Comparison of ENCODE assay signal across 17 cellular contexts in the genomic region with DNA sequence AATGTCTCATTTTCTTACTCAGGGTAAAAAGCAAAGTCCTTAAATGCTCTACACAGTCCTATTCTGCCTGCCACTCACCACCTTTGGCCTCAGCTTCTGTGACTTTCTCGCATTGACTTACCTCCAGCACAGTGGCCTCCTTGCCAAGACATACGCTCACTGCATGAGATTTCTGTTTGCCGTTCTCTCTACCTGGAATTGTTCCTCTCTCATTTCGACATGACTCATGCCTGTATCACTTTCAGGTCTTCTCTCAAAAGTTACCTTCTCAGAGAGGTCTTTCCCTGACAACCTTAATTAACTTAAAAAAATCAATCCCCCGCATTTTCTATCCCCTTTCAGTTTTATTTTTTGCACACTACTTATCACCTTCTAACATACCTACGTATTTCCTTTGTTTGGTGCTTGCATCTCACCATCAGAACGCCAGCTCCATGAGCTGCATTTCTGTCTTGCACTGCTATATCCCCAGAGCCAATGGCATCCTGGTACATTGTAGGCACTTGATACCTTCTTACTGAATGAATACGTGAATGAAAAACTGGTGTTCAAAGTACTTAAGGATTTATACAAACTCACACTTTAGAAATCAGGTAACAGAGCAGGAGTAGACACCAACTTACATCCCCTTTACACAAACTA. TPM values are rescaled to one million over a fixed set of nuclear protein-coding genes. Genes with fewer than 3 reads are reported as not detected.
DNase-seq lines count a peak whose midpoint lies in the region; ATAC-seq lines count a peak whose summit lies in the region.
"Had no signal": no experiment of that assay in that cellular context is flagged by ENCODE, and none has a peak within 500 bp of the region (broad histone marks: within the 10 kb centered on the region; RNA-seq: fewer than 3 reads in every experiment).

No MANE protein-coding gene starts in this region.

- H3K4me1 Mint-ChIP-seq in activated CD4-positive, alpha-beta T cell treated with anti-CD3 and anti-CD28 coated beads for 36 hours: peaks cover 7% of the 10 kb centered on the region
- H3K4me1 Mint-ChIP-seq in central memory CD8-positive, alpha-beta T cell: no peaks in the 10 kb centered on the region
- H3K4me1 Mint-ChIP-seq: naive thymus-derived CD4-positive, alpha-beta T cell had no signal

- H3K36me3 Mint-ChIP-seq in activated CD4-positive, alpha-beta T cell treated with anti-CD3 and anti-CD28 coated beads for 36 hours (ENCODE audit: low read depth): no peaks in the 10 kb centered on the region
- H3K36me3 Mint-ChIP-seq in central memory CD8-positive, alpha-beta T cell (ENCODE audit: insufficient read depth): no peaks in the 10 kb centered on the region
- H3K36me3 Mint-ChIP-seq: naive thymus-derived CD4-positive, alpha-beta T cell had no signal

- no peaks in the 10 kb centered on the region for H3K27me3 Mint-ChIP-seq in activated CD4-positive, alpha-beta T cell treated with anti-CD3 and anti-CD28 coated beads for 36 hours
- H3K27me3 Mint-ChIP-seq in central memory CD8-positive, alpha-beta T cell: no peaks in the 10 kb centered on the region
- H3K27me3 Mint-ChIP-seq: naive thymus-derived CD4-positive, alpha-beta T cell had no signal

- POLR2A ChIA-PET in activated CD4-positive, alpha-beta T cell treated with anti-CD3 and anti-CD28 coated beads for 36 hours (lab: Charles Lee): no interaction called here

- intact Hi-C loops in activated CD4-positive, alpha-beta T cell treated with anti-CD3 and anti-CD28 coated beads for 36 hours (cut with DNase I, micrococcal nuclease): no loop called here

- no peak overlapping the region for H3K4me3 Mint-ChIP-seq in activated CD4-positive, alpha-beta T cell treated with anti-CD3 and anti-CD28 coated beads for 36 hours
- peak overlapping the region; percentile 1 for H3K4me3 Mint-ChIP-seq in central memory CD8-positive, alpha-beta T cell
- H3K4me3 Mint-ChIP-seq: H9 had no signal

- H3K9me3 Mint-ChIP-seq in activated CD4-positive, alpha-beta T cell treated with anti-CD3 and anti-CD28 coated beads for 36 hours (ENCODE audit: low read depth): no peaks in the 10 kb centered on the region
- H3K9me3 Mint-ChIP-seq in central memory CD8-positive, alpha-beta T cell: no peaks in the 10 kb centered on the region
- H3K9me3 Mint-ChIP-seq: H9; naive thymus-derived CD4-positive, alpha-beta T cell had no signal

- peak; percentile 92 for ATAC-seq in activated CD4-positive, alpha-beta T cell treated with anti-CD3 and anti-CD28 coated beads for 36 hours
- ATAC-seq in GM18858 (IDR thresholded peaks at IDR 0.05; ENCODE audit: unreplicated experiment): peak; percentile 62
- peak; percentile 48 for ATAC-seq in HG03378 (IDR thresholded peaks at IDR 0.05; ENCODE audit: unreplicated experiment)
- ATAC-seq in central memory CD8-positive, alpha-beta T cell (replicated peaks; ENCODE audit: extremely low read depth, poor library complexity, severe bottlenecking): no peak
- no peak for ATAC-seq in HG03095 (IDR thresholded peaks at IDR 0.05; ENCODE audit: unreplicated experiment)
- ATAC-seq: left colon; naive thymus-derived CD4-positive, alpha-beta T cell had no signal

- CTCF ChIA-PET in activated CD4-positive, alpha-beta T cell treated with anti-CD3 and anti-CD28 coated beads for 36 hours (lab: Charles Lee): no interaction called here

- peak; percentile 16 for DNase-seq in activated CD4-positive, alpha-beta T cell treated with anti-CD3 and anti-CD28 coated beads for 36 hours
- no peak for DNase-seq in activated CD4-positive, alpha-beta T cell treated with anti-CD3 and anti-CD28 coated beads for 1 hour
- DNase-seq in central memory CD8-positive, alpha-beta T cell (ENCODE audit: low spot score in 2 of 2): no peak
- DNase-seq in NCI-H187 (lab: John Stamatoyannopoulos, UW) (no peak), NCI-H526 treated with DMSO at 0.1 percent for 48 hours (lab: John Stamatoyannopoulos, UW) (no peak)
- DNase-seq: activated CD8-positive, alpha-beta memory T cell treated with anti-CD3 and anti-CD28 coated beads, Interleukin-2, amount 50 U/mL, for 48 hours; amniotic stem cell; colonic mucosa; EL; H9; left colon; MM.1S; naive thymus-derived CD4-positive, alpha-beta T cell; NK-92 treated with Interleukin-12 subunit alpha and Interleukin-12 subunit beta, amount 100 ng/mL, for 24 hours had no signal

- no peak overlapping the region for H3K27ac Mint-ChIP-seq in activated CD4-positive, alpha-beta T cell treated with anti-CD3 and anti-CD28 coated beads for 36 hours
- H3K27ac Mint-ChIP-seq in central memory CD8-positive, alpha-beta T cell (ENCODE audit: low read depth): no peak overlapping the region
- H3K27ac Mint-ChIP-seq: H9; naive thymus-derived CD4-positive, alpha-beta T cell had no signal

RNA-seq across cellular contexts. Expression of gene TENT5A, which starts 24.5 kb away (rescaled TPM):
- under 1 TPM; 0.43 to 0.51 TPM for total RNA-seq in activated CD4-positive, alpha-beta T cell treated with anti-CD3 and anti-CD28 coated beads for 36 hours

Comparison
In these comparisons a context has a peak if more than half of its experiments do, and no peak if none do; other contexts are left out.
1. ATAC-seq: peak in activated CD4-positive, alpha-beta T cell treated with anti-CD3 and anti-CD28 coated beads for 36 hours (single experiment), GM18858 (single experiment) and HG03378 (single experiment); none in central memory CD8-positive, alpha-beta T cell (single experiment) and HG03095 (single experiment).